ENCODE assay signal across 14 cellular contexts in genomic region chr6:41757931-41758640, GRCh38. TPM values are rescaled to one million over a fixed set of nuclear protein-coding genes. Genes with fewer than 3 reads are reported as not detected.
DNase-seq lines count a peak whose midpoint lies in the region; ATAC-seq, FAIRE-seq and TF ChIP-seq lines count a peak whose summit lies in the region.
"Had no signal": no experiment of that assay in that cellular context is flagged by ENCODE, and none has a peak within 500 bp of the region (broad histone marks: within the 10 kb centered on the region; RNA-seq: fewer than 3 reads in every experiment).

No MANE protein-coding gene starts in this region.

- no peak for TF ChIP-seq POLR2A in HCT116 (IDR thresholded peaks at IDR 0.05; ENCODE audit: borderline replicate concordance, extremely low read depth, insufficient read depth, insufficient read length)
- TF ChIP-seq POLR2A in adrenal gland (IDR thresholded peaks at IDR 0.05) = no peak

- no peak; the same call in 1 of the 2 replicates for ATAC-seq in HCT116
- ATAC-seq in natural killer cell treated with Interleukin-12 subunit alpha and Interleukin-12 subunit beta and Interleukin-15 and Interleukin-18, amount 100 ng/mL, for 72 hours = no peak
- ATAC-seq: heart left ventricle, left colon had no signal

- H3K4me3 ChIP-seq in HCT116 (replicated peaks in 1 of 2; ENCODE audit: low read depth in 1 of 2, low read length in 2 of 2) (no peak overlapping the region), kidney (ENCODE audit: low read length in 2 of 2) (no peak overlapping the region), adrenal gland (no peak overlapping the region)
- H3K4me3 ChIP-seq: heart left ventricle, psoas muscle, thyroid gland had no signal

- 70 to 88% (median 77%) methylated on average over 5 to 8 of the region's 8 CpGs for WGBS in adrenal gland, 4 donors

- H3K27me3 ChIP-seq in HCT116 (ENCODE audit: insufficient read depth, low read length) = no peaks in the 10 kb centered on the region
- H3K27me3 ChIP-seq in adrenal gland = no peaks in the 10 kb centered on the region
- H3K27me3 ChIP-seq: heart left ventricle, thyroid gland had no signal

- TF ChIP-seq RAD21 in HCT116 (IDR thresholded peaks at IDR 0.05; ENCODE audit: low read depth) = no peak

- H3K27me3 Mint-ChIP-seq in natural killer cell treated with Interleukin-12 subunit alpha and Interleukin-12 subunit beta and Interleukin-15 and Interleukin-18, amount 100 ng/mL, for 72 hours = peaks cover 3 to 4% of the 10 kb centered on the region in 2 donors

- H3K4me1 Mint-ChIP-seq in natural killer cell treated with Interleukin-12 subunit alpha and Interleukin-12 subunit beta and Interleukin-15 and Interleukin-18, amount 100 ng/mL, for 72 hours (ENCODE audit: low read depth in 2 of 2) = no peaks in the 10 kb centered on the region
- H3K4me1 Mint-ChIP-seq: activated CD4-positive, alpha-beta memory T cell treated with anti-CD3 and anti-CD28 coated beads, Interleukin-2, amount 10 ng/mL, durations not matched to agents 7 days and 5 days had no signal

- H3K27ac ChIP-seq in HCT116 (ENCODE audit: low read depth, low read length) = no peak overlapping the region
- H3K27ac ChIP-seq in kidney (ENCODE audit: low read depth in 2 of 2, low read length in 2 of 2) = no peak overlapping the region
- no peak overlapping the region for H3K27ac ChIP-seq in adrenal gland
- H3K27ac ChIP-seq: heart left ventricle, psoas muscle, thyroid gland had no signal

- H3K9me3 ChIP-seq in HCT116 (ENCODE audit: control insufficient read depth in 1 of 2, insufficient read depth in 1 of 2, low read depth in 1 of 2, low read length in 2 of 2) (no peaks in the 10 kb centered on the region), kidney (ENCODE audit: control insufficient read depth in 1 of 2, low read length in 2 of 2) (no peaks in the 10 kb centered on the region), adrenal gland (replicated peaks in 1 of 3) (no peaks in the 10 kb centered on the region)
- H3K9me3 ChIP-seq: heart left ventricle, psoas muscle, thyroid gland had no signal

- intact Hi-C loops in HCT116 (cut with micrococcal nuclease) = no loop called here
- intact Hi-C loops in kidney (cut with DNase I) = no loop called here
- intact Hi-C loops in adrenal gland (cut with DNase I) = no loop called here

- no peaks in the 10 kb centered on the region for H3K36me3 ChIP-seq in HCT116 (ENCODE audit: control insufficient read depth in 1 of 2, insufficient read depth in 2 of 2, low read length in 2 of 2)
- no peaks in the 10 kb centered on the region for H3K36me3 ChIP-seq in kidney (ENCODE audit: control insufficient read depth in 1 of 2, insufficient read depth in 2 of 2, low read length in 2 of 2)
- no peaks in the 10 kb centered on the region for H3K36me3 ChIP-seq in adrenal gland (replicated peaks in 1 of 2)
- H3K36me3 ChIP-seq: heart left ventricle, thyroid gland had no signal

- RAD21 ChIA-PET in HCT116 (lab: Charles Lee; ENCODE audit: low non-redundant PET in 1 of 2, low total read pairs in 2 of 2, uncharacterized antibody in 2 of 2, unreplicated experiment in 2 of 2) = no interaction called here

- no peak for FAIRE-seq in kidney (lab: Jason Lieb, UNC)
- FAIRE-seq: GM18507 had no signal

- CTCF ChIA-PET in HCT116 (lab: Charles Lee) = no interaction called here

- no peak for TF ChIP-seq CTCF in HCT116 (IDR thresholded peaks at IDR 0.05 in 2 of 3, conservative IDR thresholded peaks at IDR 0.05 in 1 of 3; ENCODE audit: borderline replicate concordance in 1 of 3, insufficient read depth in 1 of 3, low read depth in 2 of 3, low read length in 2 of 3)
- TF ChIP-seq CTCF in kidney (IDR thresholded peaks at IDR 0.05; ENCODE audit: borderline replicate concordance, extremely low read depth, insufficient read depth) = no peak
- no peak for TF ChIP-seq CTCF in adrenal gland (IDR thresholded peaks at IDR 0.05)

- H3K79me2 ChIP-seq in HCT116 (ENCODE audit: insufficient read depth, low read length) = no peaks in the 10 kb centered on the region

- BruUV-seq in HCT116 (replicated peaks; lab: Mats Ljungman, UMichigan) = no TSS peak

- H3K36me3 Mint-ChIP-seq in natural killer cell treated with Interleukin-12 subunit alpha and Interleukin-12 subunit beta and Interleukin-15 and Interleukin-18, amount 100 ng/mL, for 72 hours = no peaks in the 10 kb centered on the region

- H3K9me3 Mint-ChIP-seq in natural killer cell treated with Interleukin-12 subunit alpha and Interleukin-12 subunit beta and Interleukin-15 and Interleukin-18, amount 100 ng/mL, for 72 hours = no peaks in the 10 kb centered on the region
- H3K9me3 Mint-ChIP-seq: activated CD4-positive, alpha-beta memory T cell treated with anti-CD3 and anti-CD28 coated beads, Interleukin-2, amount 10 ng/mL, durations not matched to agents 7 days and 5 days; activated T-helper 2 cell treated with anti-CD3 and anti-CD28 coated beads, Interferon-gamma antibody, Interleukin-2, Interleukin-4, amounts not matched to agents 10 μg/mL and 5 μg/mL and 100 μg/mL, durations not matched to agents 14 hours and 24 hours and 36 hours had no signal

- POLR2A ChIA-PET in HCT116 (lab: Charles Lee) = no interaction called here

- H2AFZ ChIP-seq in HCT116 (ENCODE audit: low read depth, low read length, poor library complexity, severe bottlenecking) = no peak overlapping the region

- H4K20me1 ChIP-seq in HCT116 (ENCODE audit: insufficient read depth) = no peaks in the 10 kb centered on the region

- no peak for DNase-seq in HCT116 (ENCODE audit: low read depth, low spot score)
- peak; percentile 21 for DNase-seq in kidney
- no peak for DNase-seq in adrenal gland
- no peak for DNase-seq in natural killer cell treated with Interleukin-12 subunit alpha and Interleukin-12 subunit beta and Interleukin-15 and Interleukin-18, amount 100 ng/mL, for 72 hours (ENCODE audit: low spot score)
- DNase-seq: activated CD4-positive, alpha-beta memory T cell treated with anti-CD3 and anti-CD28 coated beads, Interleukin-2, amount 10 ng/mL, durations not matched to agents 7 days and 5 days; left colon; NCI-H187; NCI-H510A treated with DMSO at 0.1 percent for 48 hours; psoas muscle; thyroid gland had no signal

- H3K27ac Mint-ChIP-seq in natural killer cell treated with Interleukin-12 subunit alpha and Interleukin-12 subunit beta and Interleukin-15 and Interleukin-18, amount 100 ng/mL, for 72 hours = no peak overlapping the region
- H3K27ac Mint-ChIP-seq: activated CD4-positive, alpha-beta memory T cell treated with anti-CD3 and anti-CD28 coated beads, Interleukin-2, amount 10 ng/mL, durations not matched to agents 7 days and 5 days; activated T-helper 2 cell treated with anti-CD3 and anti-CD28 coated beads, Interferon-gamma antibody, Interleukin-2, Interleukin-4, amounts not matched to agents 10 μg/mL and 5 μg/mL and 100 μg/mL, durations not matched to agents 14 hours and 24 hours and 36 hours had no signal

- H3K9me2 ChIP-seq in HCT116 (ENCODE audit: insufficient read depth) = no peaks in the 10 kb centered on the region

- H3K4me3 Mint-ChIP-seq in natural killer cell treated with Interleukin-12 subunit alpha and Interleukin-12 subunit beta and Interleukin-15 and Interleukin-18, amount 100 ng/mL, for 72 hours = no peak overlapping the region
- H3K4me3 Mint-ChIP-seq: activated CD4-positive, alpha-beta memory T cell treated with anti-CD3 and anti-CD28 coated beads, Interleukin-2, amount 10 ng/mL, durations not matched to agents 7 days and 5 days had no signal

- no peak overlapping the region for H3K9ac ChIP-seq in HCT116 (ENCODE audit: low read length)
- no peak overlapping the region for H3K9ac ChIP-seq in kidney (ENCODE audit: low read length in 2 of 2)

- H3K4me1 ChIP-seq in HCT116 (ENCODE audit: control insufficient read depth in 1 of 2, insufficient read depth in 2 of 2, low read length in 2 of 2) = peaks cover 0 to 3% of the 10 kb centered on the region in 2 experiments; a peak in 1 of 4 replicates
- no peaks in the 10 kb centered on the region for H3K4me1 ChIP-seq in kidney (ENCODE audit: control insufficient read depth in 1 of 2, insufficient read depth in 1 of 2, low read depth in 1 of 2, low read length in 2 of 2)
- no peaks in the 10 kb centered on the region for H3K4me1 ChIP-seq in adrenal gland (replicated peaks in 1 of 2)
- H3K4me1 ChIP-seq: heart left ventricle, thyroid gland had no signal

- no peak overlapping the region for H3K4me2 ChIP-seq in HCT116 (ENCODE audit: low read length)

RNA-seq across cellular contexts. Expression of gene PGC, which starts 10.9 kb away (rescaled TPM):
- total RNA-seq in HCT116 (2021; ENCODE audit: unreplicated experiment) (1.2 TPM), kidney (not detected), adrenal gland (1 to 10 TPM in 1 of 8 donors, under 1 TPM in 1, not detected in 6; 0.57 to 1.2 TPM)
- 0.06 TPM in 1 of 2 replicates, not detected in the other for polyA plus RNA-seq in HCT116 (2012)
- polyA plus RNA-seq in kidney (ENCODE audit: insufficient read depth, low read depth, low replicate concordance) (0.39 TPM), adrenal gland (1 to 10 TPM in 2 of 3 donors, not detected in 1; 1.1 to 1.6 TPM)
- not detected for total RNA-seq in natural killer cell treated with Interleukin-12 subunit alpha and Interleukin-12 subunit beta and Interleukin-15 and Interleukin-18, amount 100 ng/mL, for 72 hours
- total RNA-seq: activated CD4-positive, alpha-beta memory T cell treated with anti-CD3 and anti-CD28 coated beads, Interleukin-2, amount 10 ng/mL, durations not matched to agents 7 days and 5 days; activated T-helper 2 cell treated with anti-CD3 and anti-CD28 coated beads, Interferon-gamma antibody, Interleukin-2, Interleukin-4, amounts not matched to agents 10 μg/mL and 5 μg/mL and 100 μg/mL, durations not matched to agents 14 hours and 24 hours and 36 hours; heart left ventricle; left colon; MCF 10A; psoas muscle; thyroid gland had no signal

RNA-seq across cellular contexts. Expression of gene FRS3, which starts 21.6 kb away (rescaled TPM):
- total RNA-seq in HCT116 (2021; ENCODE audit: unreplicated experiment) (5.9 TPM), kidney (7.0 TPM), adrenal gland (10 to 100 TPM in 1 of 8 donors, 1 to 10 TPM in 6, under 1 TPM in 1; 0.30 to 12.1 (median 5.4) TPM)
- 6.3 TPM in 2 replicates for polyA plus RNA-seq in HCT116 (2012)
- polyA plus RNA-seq in kidney (ENCODE audit: insufficient read depth, low read depth, low replicate concordance) (5.3 TPM), adrenal gland (10 to 100 TPM in 2 of 3 donors, 1 to 10 TPM in 1; 2.1 to 21.2 (median 14.0) TPM)
- total RNA-seq in natural killer cell treated with Interleukin-12 subunit alpha and Interleukin-12 subunit beta and Interleukin-15 and Interleukin-18, amount 100 ng/mL, for 72 hours = 1 to 10 TPM; 7.4 to 9.5 TPM

RNA-seq across cellular contexts. Expression of gene PRICKLE4, which starts 22.5 kb away (rescaled TPM):
- total RNA-seq in HCT116 (2021; ENCODE audit: unreplicated experiment) (2.9 TPM), kidney (6.5 TPM), adrenal gland (1 to 10 TPM in 6 of 8 donors, under 1 TPM in 1, not detected in 1; 0.28 to 7.1 (median 3.9) TPM)
- 0.73 and 0.99 TPM in 2 replicates for polyA plus RNA-seq in HCT116 (2012)
- polyA plus RNA-seq in kidney (ENCODE audit: insufficient read depth, low read depth, low replicate concordance) (1.4 TPM), adrenal gland (1 to 10 TPM in 2 of 3 donors, not detected in 1; 3.6 to 5.3 TPM)
- total RNA-seq in natural killer cell treated with Interleukin-12 subunit alpha and Interleukin-12 subunit beta and Interleukin-15 and Interleukin-18, amount 100 ng/mL, for 72 hours = not detected
- total RNA-seq: activated CD4-positive, alpha-beta memory T cell treated with anti-CD3 and anti-CD28 coated beads, Interleukin-2, amount 10 ng/mL, durations not matched to agents 7 days and 5 days; activated T-helper 2 cell treated with anti-CD3 and anti-CD28 coated beads, Interferon-gamma antibody, Interleukin-2, Interleukin-4, amounts not matched to agents 10 μg/mL and 5 μg/mL and 100 μg/mL, durations not matched to agents 14 hours and 24 hours and 36 hours had no signal

RNA-seq across cellular contexts. Expression of gene TFEB, which starts 22.7 kb away (rescaled TPM):
- total RNA-seq in HCT116 (2021; ENCODE audit: unreplicated experiment) = 4.8 TPM
- 4.1 and 5.5 TPM in 2 replicates for polyA plus RNA-seq in HCT116 (2012)
- 50.7 TPM for total RNA-seq in kidney
- 51.0 TPM for polyA plus RNA-seq in kidney (ENCODE audit: insufficient read depth, low read depth, low replicate concordance)
- 10 to 100 TPM; 13.3 to 27.1 (median 20.2) TPM for total RNA-seq in adrenal gland
- polyA plus RNA-seq in adrenal gland = 10 to 100 TPM in 2 of 3 donors, 1 to 10 TPM in 1; 2.1 to 47.2 (median 18.4) TPM
- total RNA-seq in natural killer cell treated with Interleukin-12 subunit alpha and Interleukin-12 subunit beta and Interleukin-15 and Interleukin-18, amount 100 ng/mL, for 72 hours = 10 to 100 TPM; 36.0 to 40.1 TPM

RNA-seq across cellular contexts. Expression of gene TOMM6, which starts 29.4 kb away (rescaled TPM):
- 292 TPM for total RNA-seq in HCT116 (2021; ENCODE audit: unreplicated experiment)
- 171 and 250 TPM in 2 replicates for polyA plus RNA-seq in HCT116 (2012)
- total RNA-seq in kidney = 150 TPM
- 479 TPM for polyA plus RNA-seq in kidney (ENCODE audit: insufficient read depth, low read depth, low replicate concordance)
- total RNA-seq in adrenal gland = 100 to 1,000 TPM; 146 to 281 (median 212) TPM
- 100 to 1,000 TPM; 272 to 507 (median 343) TPM for polyA plus RNA-seq in adrenal gland
- 100 to 1,000 TPM; 208 to 284 TPM for total RNA-seq in natural killer cell treated with Interleukin-12 subunit alpha and Interleukin-12 subunit beta and Interleukin-15 and Interleukin-18, amount 100 ng/mL, for 72 hours
